In genomic region chr1:181732218-181732990, GRCh38 we compare ENCODE assay signal across 35 cellular contexts.
"Had no signal": no experiment of that assay in that cellular context is flagged by ENCODE, and none has a peak within 500 bp of the region (broad histone marks: within the 10 kb centered on the region; RNA-seq: fewer than 3 reads in every experiment).

No MANE protein-coding gene starts in this region.

- H3K9me3 ChIP-seq: adrenal gland, body of pancreas, breast epithelium had no signal

- H3K4me1 Mint-ChIP-seq: activated B cell treated with CpG ODN at 0.5 μM for 24 hours; activated CD4-positive, alpha-beta T cell treated with anti-CD3 and anti-CD28 coated beads, Interleukin-2, amount 10 ng/mL, durations not matched to agents 24 days and 14 days; activated naive CD8-positive, alpha-beta T cell treated with anti-CD3 and anti-CD28 coated beads for 36 hours; activated T-helper 17 cell treated with anti-CD3 and anti-CD28 coated beads, Interleukin-2, amount 50 U/mL, for 72 hours had no signal

- H3K27ac ChIP-seq: adrenal gland, body of pancreas, brain microvascular endothelial cell, breast epithelium, VCaP had no signal

- H3K4me1 ChIP-seq: adrenal gland, body of pancreas, breast epithelium had no signal

- H3K9me3 Mint-ChIP-seq: activated B cell treated with CpG ODN at 0.5 μM for 24 hours; activated CD4-positive, alpha-beta memory T cell treated with anti-CD3 and anti-CD28 coated beads for 36 hours; activated CD4-positive, alpha-beta T cell treated with anti-CD3 and anti-CD28 coated beads, Interleukin-2, amount 10 ng/mL, durations not matched to agents 24 days and 14 days; activated CD8-positive, alpha-beta T cell treated with anti-CD3 and anti-CD28 coated beads for 36 hours; activated naive CD4-positive, alpha-beta T cell treated with anti-CD3 and anti-CD28 coated beads for 36 hours; activated naive CD4-positive, alpha-beta T cell treated with anti-CD3 and anti-CD28 coated beads, Interleukin-2, amount 50 U/mL, for 72 hours; activated naive CD8-positive, alpha-beta T cell treated with anti-CD3 and anti-CD28 coated beads for 36 hours; activated T-cell treated with anti-CD3 and anti-CD28 coated beads, Interleukin-2, amount 50 U/mL, for 4 hours; activated T-cell treated with anti-CD3 and anti-CD28 coated beads, Interleukin-2, amount 50 U/mL, for 72 hours; activated T-helper 1 cell treated with anti-CD3 and anti-CD28 coated beads, Interleukin-12 subunit alpha, Interleukin-12 subunit beta, Interleukin-2, Interleukin-4 antibody, amounts not matched to agents 30 ng/mL and 10 ng/mL and 1 ng/mL, durations not matched to agents 14 hours and 24 hours and 36 hours; activated T-helper 17 cell treated with anti-CD3 and anti-CD28 coated beads, Interleukin-2, amount 50 U/mL, for 72 hours; T-helper 1 cell treated with Interleukin-12 subunit alpha and Interleukin-12 subunit beta and Interleukin-4 antibody, amounts not matched to agents 30 μg/mL and 1 μg/mL, for 36 hours; T-helper 2 cell treated with Interferon-gamma antibody and Interleukin-4, amounts not matched to agents 5 μg/mL and 100 μg/mL, for 36 hours had no signal

- DNase-seq: activated B cell treated with CpG ODN at 0.5 μM for 24 hours; activated CD4-positive, alpha-beta memory T cell treated with anti-CD3 and anti-CD28 coated beads for 36 hours; activated CD4-positive, alpha-beta T cell treated with anti-CD3 and anti-CD28 coated beads for 4 hours; activated CD4-positive, alpha-beta T cell treated with anti-CD3 and anti-CD28 coated beads, Interleukin-2, amount 10 ng/mL, durations not matched to agents 24 days and 14 days; activated CD4-positive, alpha-beta T cell treated with anti-CD3 and anti-CD28 coated beads, Interleukin-2, amount 50 U/mL, for 1 hour; activated CD4-positive, alpha-beta T cell treated with anti-CD3 and anti-CD28 coated beads, Interleukin-2, amount 50 U/mL, for 4 hours; activated CD4-positive, CD25-positive, alpha-beta regulatory T cell treated with anti-CD3 and anti-CD28 coated beads, Interleukin-2, amount 50 U/mL, for 72 hours; activated CD8-positive, alpha-beta memory T cell treated with anti-CD3 and anti-CD28 coated beads, Interleukin-2, amount 50 U/mL, for 4 hours; activated CD8-positive, alpha-beta T cell treated with anti-CD3 and anti-CD28 coated beads for 36 hours; activated effector memory CD4-positive, alpha-beta T cell treated with anti-CD3 and anti-CD28 coated beads, Interleukin-2, amount 50 U/mL, for 16 hours; activated gamma-delta T cell treated with Interleukin-2 at 50 U/mL for 16 hours; activated naive CD4-positive, alpha-beta T cell; activated naive CD4-positive, alpha-beta T cell treated with anti-CD3 and anti-CD28 coated beads for 36 hours; activated naive CD4-positive, alpha-beta T cell treated with anti-CD3 and anti-CD28 coated beads, Interleukin-2, amount 50 U/mL, for 16 hours; activated naive CD8-positive, alpha-beta T cell treated with anti-CD3 and anti-CD28 coated beads for 36 hours; activated T-cell treated with anti-CD3 and anti-CD28 coated beads for 4 hours; activated T-cell treated with anti-CD3 and anti-CD28 coated beads, Interleukin-2, amount 50 U/mL, for 1 hour; activated T-cell treated with anti-CD3 and anti-CD28 coated beads, Interleukin-2, amount 50 U/mL, for 4 hours; activated T-cell treated with anti-CD3 and anti-CD28 coated beads, Interleukin-2, amount 50 U/mL, for 72 hours; adrenal gland; amniotic stem cell; aorta; body of pancreas; brain microvascular endothelial cell; central memory CD4-positive, alpha-beta T cell; T-helper 1 cell; T-helper 2 cell; T-helper 9 cell had no signal

- H3K36me3 ChIP-seq: adrenal gland, brain microvascular endothelial cell, breast epithelium had no signal

- H3K27me3 ChIP-seq: adrenal gland, body of pancreas, brain microvascular endothelial cell, breast epithelium had no signal

- H3K4me3 ChIP-seq: adrenal gland, body of pancreas, breast epithelium had no signal

- ATAC-seq: activated CD8-positive, alpha-beta T cell treated with anti-CD3 and anti-CD28 coated beads for 36 hours; activated naive CD4-positive, alpha-beta T cell treated with anti-CD3 and anti-CD28 coated beads, Interleukin-2, amount 50 U/mL, for 72 hours; activated T-cell treated with anti-CD3 and anti-CD28 coated beads, Interleukin-2, amount 50 U/mL, for 4 hours; activated T-cell treated with anti-CD3 and anti-CD28 coated beads, Interleukin-2, amount 50 U/mL, for 72 hours; activated T-helper 17 cell treated with anti-CD3 and anti-CD28 coated beads, Interleukin-2, amount 50 U/mL, for 72 hours; body of pancreas had no signal

- H3K4me3 Mint-ChIP-seq: activated B cell treated with CpG ODN at 0.5 μM for 24 hours; activated CD4-positive, alpha-beta memory T cell treated with anti-CD3 and anti-CD28 coated beads for 36 hours; activated CD4-positive, alpha-beta T cell treated with anti-CD3 and anti-CD28 coated beads, Interleukin-2, amount 10 ng/mL, durations not matched to agents 24 days and 14 days; activated CD8-positive, alpha-beta T cell treated with anti-CD3 and anti-CD28 coated beads for 36 hours; activated naive CD4-positive, alpha-beta T cell treated with anti-CD3 and anti-CD28 coated beads for 36 hours; activated naive CD8-positive, alpha-beta T cell treated with anti-CD3 and anti-CD28 coated beads for 36 hours; activated T-cell treated with anti-CD3 and anti-CD28 coated beads, Interleukin-2, amount 50 U/mL, for 4 hours; activated T-cell treated with anti-CD3 and anti-CD28 coated beads, Interleukin-2, amount 50 U/mL, for 72 hours; activated T-helper 1 cell treated with anti-CD3 and anti-CD28 coated beads, Interleukin-12 subunit alpha, Interleukin-12 subunit beta, Interleukin-2, Interleukin-4 antibody, amounts not matched to agents 30 ng/mL and 10 ng/mL and 1 ng/mL, durations not matched to agents 14 hours and 24 hours and 36 hours; activated T-helper 17 cell treated with anti-CD3 and anti-CD28 coated beads, Interleukin-2, amount 50 U/mL, for 72 hours; T-helper 1 cell treated with Interleukin-12 subunit alpha and Interleukin-12 subunit beta and Interleukin-4 antibody, amounts not matched to agents 30 μg/mL and 1 μg/mL, for 36 hours; T-helper 2 cell treated with Interferon-gamma antibody and Interleukin-4, amounts not matched to agents 5 μg/mL and 100 μg/mL, for 36 hours had no signal

- H3K27me3 Mint-ChIP-seq: activated B cell treated with CpG ODN at 0.5 μM for 24 hours; activated CD4-positive, alpha-beta memory T cell treated with anti-CD3 and anti-CD28 coated beads for 36 hours; activated CD4-positive, alpha-beta T cell treated with anti-CD3 and anti-CD28 coated beads, Interleukin-2, amount 10 ng/mL, durations not matched to agents 24 days and 14 days had no signal

- H3K27ac Mint-ChIP-seq: activated B cell treated with CpG ODN at 0.5 μM for 24 hours; activated CD4-positive, alpha-beta memory T cell treated with anti-CD3 and anti-CD28 coated beads for 36 hours; activated CD4-positive, alpha-beta T cell treated with anti-CD3 and anti-CD28 coated beads, Interleukin-2, amount 10 ng/mL, durations not matched to agents 24 days and 14 days; activated CD8-positive, alpha-beta T cell treated with anti-CD3 and anti-CD28 coated beads for 36 hours; activated naive CD4-positive, alpha-beta T cell treated with anti-CD3 and anti-CD28 coated beads for 36 hours; activated naive CD4-positive, alpha-beta T cell treated with anti-CD3 and anti-CD28 coated beads, Interleukin-2, amount 50 U/mL, for 72 hours; activated naive CD8-positive, alpha-beta T cell treated with anti-CD3 and anti-CD28 coated beads for 36 hours; activated T-cell treated with anti-CD3 and anti-CD28 coated beads, Interleukin-2, amount 50 U/mL, for 72 hours; activated T-helper 1 cell treated with anti-CD3 and anti-CD28 coated beads, Interleukin-12 subunit alpha, Interleukin-12 subunit beta, Interleukin-2, Interleukin-4 antibody, amounts not matched to agents 30 ng/mL and 10 ng/mL and 1 ng/mL, durations not matched to agents 14 hours and 24 hours and 36 hours; activated T-helper 17 cell treated with anti-CD3 and anti-CD28 coated beads, Interleukin-2, amount 50 U/mL, for 72 hours; T-helper 1 cell treated with Interleukin-12 subunit alpha and Interleukin-12 subunit beta and Interleukin-4 antibody, amounts not matched to agents 30 μg/mL and 1 μg/mL, for 36 hours; T-helper 2 cell treated with Interferon-gamma antibody and Interleukin-4, amounts not matched to agents 5 μg/mL and 100 μg/mL, for 36 hours had no signal
